In the genomic region with DNA sequence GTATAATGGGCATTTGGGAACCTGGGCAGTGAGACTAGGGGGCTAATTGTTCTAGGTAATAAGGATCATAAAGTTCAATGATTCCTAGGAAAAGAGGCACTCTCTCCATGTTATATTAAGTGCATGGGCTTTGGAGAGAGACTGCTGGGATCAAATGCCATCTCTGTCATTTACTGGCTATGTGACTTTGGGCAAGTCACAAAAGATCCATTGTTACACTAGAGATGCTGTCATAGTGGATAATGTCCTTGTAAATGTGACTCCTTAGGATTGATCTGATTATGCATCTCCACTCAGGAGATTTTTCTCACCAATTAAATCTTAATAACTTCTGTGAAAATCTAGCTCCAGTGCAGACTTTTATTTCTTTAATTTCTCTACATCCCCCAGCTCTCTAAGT, we compare ENCODE assay signal across 14 cellular contexts.
A peak's percentile ranks its signal among the peaks of the same experiment; 100 is the strongest.
DNase-seq lines count a peak whose midpoint lies in the region; TF ChIP-seq lines count a peak whose summit lies in the region.
"Had no signal": no experiment of that assay in that cellular context is flagged by ENCODE, and none has a peak within 500 bp of the region (broad histone marks: within the 10 kb centered on the region; RNA-seq: fewer than 3 reads in every experiment).

No MANE protein-coding gene starts in this region.

- no peaks in the 10 kb centered on the region for H4K20me1 ChIP-seq in Loucy (ENCODE audit: insufficient read depth, low read length, poor library complexity, severe bottlenecking)

- CTCF ChIA-PET in A673 (lab: Charles Lee), result interaction anchor here (1.4 kb wide), 1 partner anchor 28 kb away, joined by 3 read pairs; no protein-coding TSS in a partner anchor

- POLR2A ChIA-PET in A673 (lab: Charles Lee; ENCODE audit: low non-redundant PET), result no interaction called here

- DNase-seq in caudate nucleus (lab: John Stamatoyannopoulos, UW) (peak in 4 of 61 donors; percentile 4 to 25 (median 14)), retina (peak; percentile 18), thyroid gland (no peak), A673 (ENCODE audit: low spot score) (no peak), sigmoid colon (no peak)
- DNase-seq: BE2C, GDM1, MV-4-11, NCI-H1105 treated with DMSO at 0.1 percent for 48 hours, NCI-H510A, Right ventricle myocardium superior had no signal

- H3K9me2 ChIP-seq in Loucy (replicated peaks; ENCODE audit: low read depth, low read length), result no peaks in the 10 kb centered on the region

- H3K9me3 ChIP-seq in Loucy (ENCODE audit: insufficient read depth, low read depth, low read length), result no peaks in the 10 kb centered on the region
- no peaks in the 10 kb centered on the region for H3K9me3 ChIP-seq in mesodermal cell (ENCODE audit: control insufficient read depth, low read length)
- no peaks in the 10 kb centered on the region for H3K9me3 ChIP-seq in thyroid gland
- H3K9me3 ChIP-seq in A673 (ENCODE audit: low read depth, low read length, poor library complexity, severe bottlenecking), result no peaks in the 10 kb centered on the region
- no peaks in the 10 kb centered on the region for H3K9me3 ChIP-seq in sigmoid colon
- H3K9me3 ChIP-seq: BE2C had no signal

- H3K27ac ChIP-seq in caudate nucleus (ENCODE audit: low read depth, low read length), result peak overlapping the region; percentile 48
- peak overlapping the region; percentile 8 for H3K27ac ChIP-seq in mesodermal cell (ENCODE audit: low read depth, low read length, severe bottlenecking)
- H3K27ac ChIP-seq in thyroid gland, result no peak overlapping the region
- H3K27ac ChIP-seq in A673 (ENCODE audit: low read depth, low read length, poor library complexity, severe bottlenecking), result no peak overlapping the region
- H3K27ac ChIP-seq in sigmoid colon, result no peak overlapping the region
- H3K27ac ChIP-seq: KMS-11 had no signal

- H3K4me3 ChIP-seq in Loucy (ENCODE audit: low read length, poor library complexity, severe bottlenecking) (peak overlapping the region; percentile 33), mesodermal cell (ENCODE audit: extremely low read depth, insufficient read depth, low read length, poor library complexity, severe bottlenecking) (no peak overlapping the region), thyroid gland (replicated peaks in 1 of 3) (no peak overlapping the region), A673 (ENCODE audit: low read depth, low read length, poor library complexity, severe bottlenecking) (no peak overlapping the region), sigmoid colon (no peak overlapping the region)

- H3K4me2 ChIP-seq in Loucy (ENCODE audit: low read depth, low read length, poor library complexity, severe bottlenecking), result peak overlapping the region; percentile 42
- H3K4me2 ChIP-seq: KMS-11 had no signal

- no peak for TF ChIP-seq CTCF in Loucy (conservative IDR thresholded peaks at IDR 0.05; ENCODE audit: low read length)
- no peak for TF ChIP-seq CTCF in thyroid gland (IDR thresholded peaks at IDR 0.05)
- no peak for TF ChIP-seq CTCF in A673 (conservative IDR thresholded peaks at IDR 0.05; ENCODE audit: low read depth, low read length)
- no peak for TF ChIP-seq CTCF in sigmoid colon (IDR thresholded peaks at IDR 0.05)

- H3K4me1 ChIP-seq in Loucy (ENCODE audit: insufficient read depth, low read length, poor library complexity, severe bottlenecking) (peaks cover 51% of the 10 kb centered on the region), mesodermal cell (ENCODE audit: control insufficient read depth, insufficient read depth, low read length, poor library complexity, severe bottlenecking) (no peaks in the 10 kb centered on the region), thyroid gland (peaks cover 0 to 6% of the 10 kb centered on the region in 2 donors), A673 (ENCODE audit: insufficient read depth, low read length, poor library complexity, severe bottlenecking) (peaks cover 29% of the 10 kb centered on the region), sigmoid colon (peaks cover 0 to 10% (median 4%) of the 10 kb centered on the region in 4 donors)
- H3K4me1 ChIP-seq: BE2C had no signal

- TF ChIP-seq POLR2A in thyroid gland (IDR thresholded peaks at IDR 0.05) (no peak), sigmoid colon (IDR thresholded peaks at IDR 0.05) (no peak)

- H2AFZ ChIP-seq in Loucy (ENCODE audit: low read length), result no peak overlapping the region

- H3K79me2 ChIP-seq in Loucy (ENCODE audit: insufficient read depth, low read length), result no peaks in the 10 kb centered on the region

- intact Hi-C loops in thyroid gland (cut with DNase I), result no loop called here
- intact Hi-C loops in A673 (cut with micrococcal nuclease; ENCODE audit: unreplicated experiment), result loop anchor here (2.0 to 5.0 kb wide), 3 partner anchors 428 to 1103 kb away; no protein-coding TSS in a partner anchor
- intact Hi-C loops in sigmoid colon (cut with DNase I), result loop anchor here (10.0 kb wide), 2 partner anchors 125 to 1105 kb away; no protein-coding TSS in a partner anchor

- no peaks in the 10 kb centered on the region for H3K27me3 ChIP-seq in Loucy (ENCODE audit: insufficient read depth, low read length, poor library complexity, severe bottlenecking)
- no peaks in the 10 kb centered on the region for H3K27me3 ChIP-seq in thyroid gland
- H3K27me3 ChIP-seq in A673 (replicated peaks; ENCODE audit: insufficient read depth, low read depth, low read length, poor library complexity), result no peaks in the 10 kb centered on the region
- no peaks in the 10 kb centered on the region for H3K27me3 ChIP-seq in sigmoid colon
- H3K27me3 ChIP-seq: BE2C had no signal

- no TSS peak for BruUV-seq in A673 (replicated peaks; lab: Mats Ljungman, UMichigan)

- no peak for TF ChIP-seq EP300 in sigmoid colon (IDR thresholded peaks at IDR 0.05)

- H3K36me3 ChIP-seq in Loucy (ENCODE audit: insufficient read depth, low read length) (no peaks in the 10 kb centered on the region), mesodermal cell (ENCODE audit: control insufficient read depth, insufficient read depth, low read length) (no peaks in the 10 kb centered on the region), thyroid gland (no peaks in the 10 kb centered on the region), A673 (ENCODE audit: insufficient read depth, low read length, poor library complexity, severe bottlenecking) (no peaks in the 10 kb centered on the region), sigmoid colon (no peaks in the 10 kb centered on the region)
- H3K36me3 ChIP-seq: BE2C had no signal

- peaks cover 8% of the 10 kb centered on the region; the same call in 1 of the 2 replicates for H3F3A ChIP-seq in Loucy (ENCODE audit: low read depth)

- no peak overlapping the region for H3K9ac ChIP-seq in Loucy (ENCODE audit: low read depth, low read length, poor library complexity, severe bottlenecking)
- H3K9ac ChIP-seq: KMS-11 had no signal

Comparison
In these comparisons a context has a peak if more than half of its experiments do, and no peak if none do; other contexts are left out.
1. H3K27ac ChIP-seq: peak in caudate nucleus (single experiment) and mesodermal cell (single experiment); none in thyroid gland (0 of 3), A673 (single experiment) and sigmoid colon (0 of 4).